23 cellular contexts compared by ENCODE assay signal in the genomic region with DNA sequence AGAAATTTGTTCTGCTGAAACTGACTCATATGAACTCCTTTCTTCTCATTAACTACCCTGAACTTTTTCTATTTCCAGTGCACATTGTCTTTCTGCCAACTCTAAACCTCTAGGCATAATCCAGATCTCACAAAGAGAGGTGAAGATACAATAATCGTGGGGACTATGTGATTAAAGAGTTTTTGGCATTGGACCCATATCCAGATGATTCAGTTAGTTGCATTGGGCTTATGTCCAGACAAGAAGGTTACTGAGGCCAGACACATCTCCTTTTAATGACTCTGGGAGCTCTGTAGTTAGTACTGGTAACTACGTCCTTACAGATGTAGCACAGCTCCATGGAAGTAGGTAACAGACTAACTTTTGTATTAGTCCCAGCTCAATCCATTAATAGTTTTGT.
DNase-seq lines count a peak whose midpoint lies in the region; FAIRE-seq and TF ChIP-seq lines count a peak whose summit lies in the region.
"Had no signal": no experiment of that assay in that cellular context is flagged by ENCODE, and none has a peak within 500 bp of the region (broad histone marks: within the 10 kb centered on the region; RNA-seq: fewer than 3 reads in every experiment).

No MANE protein-coding gene starts in this region.

- dilution Hi-C loops in keratinocyte (cut with MboI; ENCODE audit: extremely low pct_ligation_motif_present, low sequenced_read_pairs) = no loop called here

- H3K79me2 ChIP-seq in keratinocyte (ENCODE audit: control insufficient read depth, insufficient read depth, low read length) = no peaks in the 10 kb centered on the region
- H3K79me2 ChIP-seq: parathyroid adenoma had no signal

- H3K4me2 ChIP-seq in keratinocyte (ENCODE audit: control insufficient read depth, extremely low read depth, insufficient read depth, low read depth, low read length) = no peak overlapping the region

- H3K9me3 ChIP-seq in keratinocyte (ENCODE audit: control insufficient read depth, low read depth, low read length) = no peaks in the 10 kb centered on the region
- H3K9me3 ChIP-seq: HAP-1, Peyer's patch had no signal

- H3K9ac ChIP-seq in keratinocyte (ENCODE audit: control insufficient read depth, extremely low read depth, insufficient read depth, low read length) = no peak overlapping the region
- H3K9ac ChIP-seq: parathyroid adenoma had no signal

- FAIRE-seq in keratinocyte (lab: Jason Lieb, UNC) = no peak

- peak; percentile 24 for DNase-seq in GM04503 (ENCODE audit: low read depth)
- DNase-seq in NCI-H226 = peak; percentile 66
- DNase-seq in cardiac fibroblast (ENCODE audit: low read depth in 2 of 2) = peak; percentile 55 to 61
- DNase-seq in keratinocyte (ENCODE audit: low read depth, low spot score) = no peak
- DNase-seq in SKM-1 treated with dmso at 0.1 percent for 144 hours (lab: John Stamatoyannopoulos, UW; ENCODE audit: unreplicated experiment) = no peak
- no peak for DNase-seq in HPDE6-E6E7 (ENCODE audit: extremely low spot score)
- DNase-seq in amygdala (lab: John Stamatoyannopoulos, UW) = no peak
- DNase-seq in activated gamma-delta T cell (lab: John Stamatoyannopoulos, UW) = no peak
- DNase-seq: activated CD4-positive, alpha-beta T cell treated with anti-CD3 and anti-CD28 coated beads, Interleukin-2, amount 50 U/mL, for 1 hour; activated naive CD4-positive, alpha-beta T cell; CD8-positive, alpha-beta T cell; DND-41; hippocampal formation; Kasumi-1; kidney; mesendoderm; natural killer cell; NCI-H1436 treated with DMSO at 0.1 percent for 48 hours; NCI-H2171 treated with DMSO at 0.1 percent for 48 hours; NCI-H774; Peyer's patch had no signal

- no peaks in the 10 kb centered on the region for H3K27me3 ChIP-seq in keratinocyte (ENCODE audit: control insufficient read depth, extremely low read depth, insufficient read depth, low read length)
- H3K27me3 ChIP-seq: Peyer's patch had no signal

- H3K36me3 ChIP-seq in keratinocyte (ENCODE audit: control insufficient read depth in 2 of 2, extremely low read depth in 1 of 2, insufficient read depth in 2 of 2, low read length in 2 of 2) = no peaks in the 10 kb centered on the region
- H3K36me3 ChIP-seq: HAP-1, Peyer's patch had no signal

- H3K4me1 ChIP-seq in keratinocyte (ENCODE audit: control insufficient read depth, extremely low read depth, insufficient read depth, low read length) = peaks cover 5% of the 10 kb centered on the region
- H3K4me1 ChIP-seq: HAP-1, parathyroid adenoma, Peyer's patch had no signal

- no peaks in the 10 kb centered on the region for H3K9me1 ChIP-seq in keratinocyte (ENCODE audit: control insufficient read depth, extremely low read depth, insufficient read depth, low read length)

- TF ChIP-seq CTCF in cardiac fibroblast (IDR thresholded peaks at IDR 0.05; ENCODE audit: low read depth, low read length) (no peak), keratinocyte (optimal IDR thresholded peaks at IDR 0.05 in 1 of 3, IDR thresholded peaks at IDR 0.05 in 1 of 3, conservative IDR thresholded peaks at IDR 0.05 in 1 of 3; ENCODE audit: extremely low read depth in 1 of 3, insufficient read depth in 2 of 3, low read length in 3 of 3) (no peak)

- no peaks in the 10 kb centered on the region for H4K20me1 ChIP-seq in keratinocyte (ENCODE audit: control insufficient read depth, extremely low read depth, insufficient read depth, low read length)

- no peak overlapping the region for H3K4me3 ChIP-seq in cardiac fibroblast (replicated peaks in 1 of 2; ENCODE audit: low read depth in 2 of 2, low read length in 2 of 2)
- H3K4me3 ChIP-seq in keratinocyte (ENCODE audit: control insufficient read depth in 2 of 3, extremely low read depth in 1 of 3, insufficient read depth in 2 of 3, low read depth in 1 of 3, low read length in 3 of 3) = no peak overlapping the region
- H3K4me3 ChIP-seq: HAP-1, Peyer's patch had no signal

- peak overlapping the region; percentile 33 for H2AFZ ChIP-seq in keratinocyte (ENCODE audit: control insufficient read depth, low read length)
- H2AFZ ChIP-seq: parathyroid adenoma had no signal

- H3K27ac ChIP-seq in keratinocyte (ENCODE audit: control insufficient read depth, insufficient read depth, low read length) = no peak overlapping the region
- H3K27ac ChIP-seq: parathyroid adenoma, Peyer's patch had no signal

Comparison
In these comparisons a context has a peak if more than half of its experiments do, and no peak if none do; other contexts are left out.
1. DNase-seq: peak in GM04503 (single experiment), NCI-H226 (single experiment) and cardiac fibroblast (2 of 2); none in keratinocyte (single experiment), SKM-1 treated with dmso at 0.1 percent for 144 hours (single experiment), HPDE6-E6E7 (single experiment), amygdala (0 of 56) and activated gamma-delta T cell (single experiment).